ENCODE assay signal across 25 cellular contexts in the genomic region with DNA sequence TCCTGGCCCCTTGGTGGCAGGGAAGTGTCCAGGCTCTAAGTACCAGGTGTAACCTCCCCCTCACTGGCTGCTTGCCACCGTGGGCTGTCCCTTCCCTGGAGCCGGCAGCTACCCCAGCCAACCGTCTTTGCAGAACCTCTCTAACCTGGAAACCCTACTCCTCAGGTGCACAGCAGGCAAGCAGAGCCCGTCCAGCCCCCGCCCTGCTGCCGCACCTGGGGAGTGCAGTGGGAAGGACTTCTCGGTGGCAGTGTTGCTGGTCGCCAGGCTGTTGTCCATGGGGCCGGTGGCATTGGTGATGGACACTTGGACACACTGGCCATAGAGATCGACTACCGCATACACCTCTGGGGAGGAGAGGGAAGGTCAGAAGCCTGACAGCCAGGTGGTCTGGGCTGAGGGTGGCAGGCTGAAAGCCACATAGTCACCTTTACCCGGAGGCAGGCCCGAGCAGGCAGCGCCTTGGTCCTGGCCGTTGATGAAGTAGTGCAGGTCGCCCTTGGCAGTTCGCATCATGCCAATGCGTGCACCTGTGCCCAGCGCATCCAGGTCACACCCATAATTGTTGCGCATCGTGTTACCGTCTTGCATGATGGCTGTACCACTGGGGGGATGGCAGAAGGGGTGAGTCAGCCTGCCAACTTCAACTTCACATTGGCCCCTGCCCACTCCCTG. TPM values are rescaled to one million over a fixed set of nuclear protein-coding genes. Genes with fewer than 3 reads are reported as not detected.
DNase-seq lines count a peak whose midpoint lies in the region; ATAC-seq, FAIRE-seq and TF ChIP-seq lines count a peak whose summit lies in the region.
"Had no signal": no experiment of that assay in that cellular context is flagged by ENCODE, and none has a peak within 500 bp of the region (broad histone marks: within the 10 kb centered on the region; RNA-seq: fewer than 3 reads in every experiment).

No MANE protein-coding gene starts in this region.

- peaks cover 48% of the 10 kb centered on the region for H3K36me3 ChIP-seq in bronchial epithelial cell (ENCODE audit: control insufficient read depth, insufficient read depth, low read length)

- DNase-seq in Right ventricle myocardium inferior (ENCODE audit: missing footprints) (peak; percentile 27), left ventricle myocardium superior (no peak), HTR-8/SVneo (ENCODE audit: insufficient read length, low spot score) (no peak), bronchial epithelial cell (ENCODE audit: low read depth) (no peak), left colon (no peak)
- DNase-seq in activated CD4-positive, alpha-beta T cell treated with anti-CD3 and anti-CD28 coated beads for 48 hours, result no peak
- no peak for DNase-seq in activated CD4-positive, CD25-positive, alpha-beta regulatory T cell (lab: John Stamatoyannopoulos, UW)
- DNase-seq: AML-193; CD4-positive, alpha-beta T cell; GOT3; Kasumi-1; NCI-H1092 treated with DMSO at 0.1 percent for 48 hours; NCI-H1436; NCI-H187 treated with DMSO at 0.1 percent for 48 hours; NCI-H2227 treated with DMSO at 0.1 percent for 48 hours; NCI-H526 treated with DMSO at 0.1 percent for 48 hours; SIG-M5 had no signal

- H3K27me3 ChIP-seq in bronchial epithelial cell (ENCODE audit: control insufficient read depth, insufficient read depth, low read length), result no peaks in the 10 kb centered on the region
- H3K27me3 ChIP-seq: BLaER1 treated with 17β-estradiol and CSF1 and Interleukin-3, amounts not matched to agents 10 nM and 100 nM had no signal

- intact Hi-C loops in Right ventricle myocardium inferior (cut with DNase I) (loop anchor here (10.0 kb wide), 1 partner anchor 262 kb away; a partner anchor contains a TSS), left ventricle myocardium superior (cut with micrococcal nuclease) (no loop called here), left colon (cut with DNase I, micrococcal nuclease) (no loop called here)

- FAIRE-seq in HTR-8/SVneo (lab: Jason Lieb, UNC) (peak; percentile 83), bronchial epithelial cell (lab: Jason Lieb, UNC) (peak; percentile 55)
- FAIRE-seq: A549, D721Med, K562 had no signal

- no peak overlapping the region for H3K4me3 ChIP-seq in bronchial epithelial cell (ENCODE audit: low read depth, low read length)
- H3K4me3 ChIP-seq: A549; BLaER1 treated with 17β-estradiol and CSF1 and Interleukin-3, amounts not matched to agents 10 nM and 100 nM; K562; SK-N-MC had no signal

- ATAC-seq in Right ventricle myocardium inferior (no peak), left ventricle myocardium superior (no peak), left colon (no peak)
- ATAC-seq: A549, HCT116, K562, Panc1 had no signal

- TF ChIP-seq CTCF in bronchial epithelial cell (IDR thresholded peaks at IDR 0.05; ENCODE audit: insufficient read depth, low read length, severe bottlenecking), result no peak

RNA-seq across cellular contexts. Expression of a gene that starts 6.5 kb away (rescaled TPM):
- total RNA-seq in Right ventricle myocardium inferior, result 30.8 TPM
- total RNA-seq in left ventricle myocardium superior, result 34.7 TPM
- 14.7 and 17.7 TPM in 2 replicates for total RNA-seq in bronchial epithelial cell
- total RNA-seq in left colon, result 10 to 100 TPM; 32.7 to 44.5 TPM

RNA-seq across cellular contexts. Expression of a gene that starts 7.5 kb away (rescaled TPM):
- total RNA-seq in Right ventricle myocardium inferior (70.3 TPM), left ventricle myocardium superior (75.0 TPM), bronchial epithelial cell (22.4 and 35.7 TPM in 2 replicates), left colon (10 to 100 TPM; 71.2 to 72.4 TPM)

RNA-seq across cellular contexts. Expression of a gene that starts 13.7 kb away (rescaled TPM):
- 14.0 TPM for total RNA-seq in Right ventricle myocardium inferior
- 17.3 TPM for total RNA-seq in left ventricle myocardium superior
- 0.26 and 4.2 TPM in 2 replicates for total RNA-seq in bronchial epithelial cell
- total RNA-seq in left colon, result 1 to 10 TPM; 4.1 to 9.0 TPM
- total RNA-seq: M059J had no signal

RNA-seq across cellular contexts. Expression of a gene that starts 15.2 kb away (rescaled TPM):
- total RNA-seq in Right ventricle myocardium inferior (326 TPM), left ventricle myocardium superior (311 TPM), bronchial epithelial cell (653 and 709 TPM in 2 replicates), left colon (100 to 1,000 TPM; 330 to 413 TPM)

RNA-seq across cellular contexts. Expression of a gene that starts 28.2 kb away (rescaled TPM):
- total RNA-seq in Right ventricle myocardium inferior (0.81 TPM), left ventricle myocardium superior (0.77 TPM), bronchial epithelial cell (0.26 and 1.0 TPM in 2 replicates), left colon (10 to 100 TPM; 19.7 to 23.6 TPM)
